In genomic region chr12:81288651-81289050, GRCh38 we compare ENCODE assay signal across 6 cellular contexts.
"Had no signal": no experiment of that assay in that cellular context is flagged by ENCODE, and none has a peak within 500 bp of the region (broad histone marks: within the 10 kb centered on the region; RNA-seq: fewer than 3 reads in every experiment).

No MANE protein-coding gene starts in this region.

- DNase-seq: IMR-90, KBM-7, KG1 had no signal

- FAIRE-seq: HepG2, HTR-8/SVneo, K562 had no signal
